9 cellular contexts compared by ENCODE assay signal in genomic region chr14:32657081-32657480, GRCh38.
A peak's percentile ranks its signal among the peaks of the same experiment; 100 is the strongest.
DNase-seq lines count a peak whose midpoint lies in the region; ATAC-seq and TF ChIP-seq lines count a peak whose summit lies in the region.
"Had no signal": no experiment of that assay in that cellular context is flagged by ENCODE, and none has a peak within 500 bp of the region (broad histone marks: within the 10 kb centered on the region; RNA-seq: fewer than 3 reads in every experiment).

No MANE protein-coding gene starts in this region.

- H3K4me3 Mint-ChIP-seq in CD14-positive monocyte: peak overlapping the region in 1 of 2 donors; percentile 47
- H3K4me3 Mint-ChIP-seq: T-helper 1 cell treated with Interleukin-12 subunit alpha and Interleukin-12 subunit beta and Interleukin-4 antibody, amounts not matched to agents 30 μg/mL and 1 μg/mL, for 36 hours had no signal

- peaks cover 10% of the 10 kb centered on the region for H3K4me1 ChIP-seq in mammary epithelial cell (ENCODE audit: insufficient read depth, low read length)

- H3K79me2 ChIP-seq in mammary epithelial cell (ENCODE audit: insufficient read depth, low read length): no peaks in the 10 kb centered on the region

- no peaks in the 10 kb centered on the region for H3K27me3 ChIP-seq in mammary epithelial cell (ENCODE audit: insufficient read depth, low read length)

- WGBS in mammary epithelial cell (ENCODE audit: low coverage, missing lambda C conversion rate): 54% methylated on average over 3 of the region's 4 CpGs

- peak overlapping the region; percentile 76 to 93 (median 89) for H3K27ac Mint-ChIP-seq in CD14-positive monocyte
- H3K27ac Mint-ChIP-seq: T-helper 1 cell treated with Interleukin-12 subunit alpha and Interleukin-12 subunit beta and Interleukin-4 antibody, amounts not matched to agents 30 μg/mL and 1 μg/mL, for 36 hours had no signal

- BruUV-seq in mammary epithelial cell (replicated peaks; lab: Mats Ljungman, UMichigan): no TSS peak

- intact Hi-C loops in CD14-positive monocyte (cut with micrococcal nuclease): no loop called here
- intact Hi-C loops in mammary epithelial cell (cut with micrococcal nuclease): no loop called here

- H4K20me1 ChIP-seq in mammary epithelial cell (ENCODE audit: insufficient read depth, low read length): no peaks in the 10 kb centered on the region

- DNase-seq in CD14-positive monocyte (ENCODE audit: low spot score): peak; percentile 80
- peak; percentile 62 for DNase-seq in mammary epithelial cell
- peak; percentile 26 for DNase-seq in mucosa of gallbladder (ENCODE audit: low spot score)
- DNase-seq in activated CD8-positive, alpha-beta memory T cell treated with anti-CD3 and anti-CD28 coated beads, Interleukin-2, amount 50 U/mL, for 4 hours: no peak
- no peak for DNase-seq in T-helper 9 cell

- no peak overlapping the region for H3K27ac ChIP-seq in mammary epithelial cell (ENCODE audit: insufficient read depth, low read depth, low read length)

- H3K36me3 ChIP-seq in mammary epithelial cell (ENCODE audit: insufficient read depth, low read length): no peaks in the 10 kb centered on the region

- peaks cover 35% of the 10 kb centered on the region for H3K4me1 Mint-ChIP-seq in CD14-positive monocyte

- peaks cover 0 to 3% (median 0%) of the 10 kb centered on the region in 7 donors for H3K9me3 Mint-ChIP-seq in CD14-positive monocyte
- H3K9me3 Mint-ChIP-seq: T-helper 1 cell treated with Interleukin-12 subunit alpha and Interleukin-12 subunit beta and Interleukin-4 antibody, amounts not matched to agents 30 μg/mL and 1 μg/mL, for 36 hours had no signal

- dilution Hi-C loops in mammary epithelial cell (cut with HindIII; ENCODE audit: low sequenced_read_pairs): no loop called here

- CTCF ChIA-PET in mammary epithelial cell (lab: Charles Lee; ENCODE audit: low non-redundant PET): no interaction called here

- peak overlapping the region; percentile 68 for H2AFZ ChIP-seq in mammary epithelial cell (ENCODE audit: low read depth, low read length)

- no peaks in the 10 kb centered on the region for H3K9me3 ChIP-seq in mammary epithelial cell (replicated peaks; ENCODE audit: insufficient read depth, low read length)

- H3K36me3 Mint-ChIP-seq in CD14-positive monocyte: peaks cover 0 to 2% of the 10 kb centered on the region in 2 donors

- peaks cover 0 to 3% (median 0%) of the 10 kb centered on the region in 3 donors for H3K27me3 Mint-ChIP-seq in CD14-positive monocyte (ENCODE audit: low read depth in 3 of 3)

- peak; percentile 73 for ATAC-seq in HG03280 (IDR thresholded peaks at IDR 0.05; ENCODE audit: unreplicated experiment)
- no peak for ATAC-seq in HG03457 (IDR thresholded peaks at IDR 0.05; ENCODE audit: unreplicated experiment)
- ATAC-seq in GM19328 (IDR thresholded peaks at IDR 0.05; ENCODE audit: unreplicated experiment): no peak

- TF ChIP-seq CTCF in CD14-positive monocyte (IDR thresholded peaks at IDR 0.05) (no peak), mammary epithelial cell (conservative IDR thresholded peaks at IDR 0.05 in 1 of 2, IDR thresholded peaks at IDR 0.05 in 1 of 2; ENCODE audit: extremely low read depth in 1 of 2, insufficient read depth in 1 of 2, low read depth in 1 of 2, low read length in 2 of 2) (no peak)

- no peak overlapping the region for H3K4me3 ChIP-seq in mammary epithelial cell (replicated peaks in 1 of 3; ENCODE audit: insufficient read depth in 1 of 3, low read depth in 2 of 3, low read length in 3 of 3)

- peak overlapping the region; percentile 41 for H3K4me2 ChIP-seq in mammary epithelial cell (ENCODE audit: insufficient read depth, low read depth, low read length)

- in situ Hi-C loops in mammary epithelial cell (cut with MboI; ENCODE audit: low sequenced_read_pairs in 2 of 2): no loop called here

- H3K9ac ChIP-seq in mammary epithelial cell (ENCODE audit: insufficient read depth, low read length): no peak overlapping the region

Comparison
In these comparisons a context has a peak if more than half of its experiments do, and no peak if none do; other contexts are left out.
1. DNase-seq: peak in CD14-positive monocyte (single experiment), mammary epithelial cell (single experiment) and mucosa of gallbladder (single experiment); none in activated CD8-positive, alpha-beta memory T cell treated with anti-CD3 and anti-CD28 coated beads, Interleukin-2, amount 50 U/mL, for 4 hours (single experiment) and T-helper 9 cell (single experiment).